ENCODE assay signal across 11 cellular contexts in the genomic region with DNA sequence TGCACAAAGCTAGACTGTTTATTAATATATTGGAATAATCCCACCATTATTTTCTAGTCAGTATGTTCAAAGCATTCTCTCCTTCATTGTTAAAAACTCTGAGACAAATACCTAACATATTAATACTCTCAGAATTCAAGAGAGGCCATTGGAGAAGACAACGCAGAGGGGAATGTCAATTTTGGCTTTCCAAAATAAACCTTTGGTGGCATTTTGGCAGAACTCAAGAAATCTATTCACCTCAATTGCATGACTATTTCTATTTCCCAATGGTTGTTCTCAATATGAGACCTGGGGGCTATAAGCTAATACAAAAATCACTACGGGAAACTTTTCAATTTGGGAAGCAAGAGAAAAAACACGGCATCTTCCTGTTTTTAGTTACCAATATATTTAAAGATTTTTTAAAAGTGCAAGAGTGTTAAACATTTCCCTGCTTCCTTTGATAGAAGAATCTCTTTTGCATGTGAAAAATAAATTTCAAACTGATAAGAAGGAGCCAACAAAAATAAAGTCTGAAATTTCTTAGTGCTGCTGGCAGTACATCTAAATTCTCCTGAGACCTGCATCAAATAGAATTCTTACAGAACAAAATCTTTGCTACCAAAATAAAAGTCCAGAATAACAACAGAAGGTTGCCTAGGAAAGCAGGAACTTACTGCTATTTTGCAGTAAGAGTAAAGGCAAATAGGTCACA. TPM values are rescaled to one million over a fixed set of nuclear protein-coding genes. Genes with fewer than 3 reads are reported as not detected.
DNase-seq lines count a peak whose midpoint lies in the region; ATAC-seq, FAIRE-seq and TF ChIP-seq lines count a peak whose summit lies in the region.
"Had no signal": no experiment of that assay in that cellular context is flagged by ENCODE, and none has a peak within 500 bp of the region (broad histone marks: within the 10 kb centered on the region; RNA-seq: fewer than 3 reads in every experiment).

No MANE protein-coding gene starts in this region.

- H3K4me2 ChIP-seq in mammary epithelial cell (ENCODE audit: insufficient read depth, low read depth, low read length): no peak overlapping the region

- FAIRE-seq in GM12892 (lab: Jason Lieb, UNC): no peak

- H3K9ac ChIP-seq in mammary epithelial cell (ENCODE audit: insufficient read depth, low read length): no peak overlapping the region

- intact Hi-C loops in MCF 10A (cut with micrococcal nuclease): no loop called here
- intact Hi-C loops in mammary epithelial cell (cut with micrococcal nuclease): no loop called here
- intact Hi-C loops in aorta (cut with DNase I): no loop called here

- H3K9me3 Mint-ChIP-seq in MCF 10A (ENCODE audit: unreplicated experiment): no peaks in the 10 kb centered on the region

- CTCF ChIA-PET in MCF 10A (lab: Yijun Ruan, JAX) (interaction anchor here (1.1 kb wide), 2 partner anchors 18 to 125 kb away, joined by 3 to 7 read pairs; no protein-coding TSS in a partner anchor), mammary epithelial cell (lab: Charles Lee; ENCODE audit: low non-redundant PET) (no interaction called here)

- TF ChIP-seq CTCF in MCF 10A (IDR thresholded peaks at IDR 0.05; ENCODE audit: unreplicated experiment): no peak
- TF ChIP-seq CTCF in mammary epithelial cell (conservative IDR thresholded peaks at IDR 0.05 in 1 of 2, IDR thresholded peaks at IDR 0.05 in 1 of 2; ENCODE audit: extremely low read depth in 1 of 2, insufficient read depth in 1 of 2, low read depth in 1 of 2, low read length in 2 of 2): no peak
- no peak for TF ChIP-seq CTCF in cardiac fibroblast (IDR thresholded peaks at IDR 0.05; ENCODE audit: low read depth, low read length)

- H3K27ac ChIP-seq in mammary epithelial cell (ENCODE audit: insufficient read depth, low read depth, low read length) (no peak overlapping the region), aorta (ENCODE audit: low read depth in 1 of 2, low read length in 2 of 2) (peak overlapping the region in 1 of 2 donors; percentile 14)

- H4K20me1 ChIP-seq in mammary epithelial cell (ENCODE audit: insufficient read depth, low read length): no peaks in the 10 kb centered on the region

- peaks cover 5% of the 10 kb centered on the region for H3K36me3 ChIP-seq in mammary epithelial cell (ENCODE audit: insufficient read depth, low read length)
- no peaks in the 10 kb centered on the region for H3K36me3 ChIP-seq in aorta (ENCODE audit: control insufficient read depth in 1 of 2, insufficient read depth in 2 of 2, low read length in 1 of 2)

- in situ Hi-C loops in mammary epithelial cell (cut with MboI; ENCODE audit: low sequenced_read_pairs in 2 of 2): no loop called here

- peak; percentile 90 for ATAC-seq in aorta (ENCODE audit: low FRiP score)

- H3K4me1 Mint-ChIP-seq in MCF 10A (ENCODE audit: insufficient read depth, unreplicated experiment): peaks cover 6% of the 10 kb centered on the region

- BruUV-seq in MCF 10A (replicated peaks; lab: Mats Ljungman, UMichigan): no TSS peak
- no TSS peak for BruUV-seq in mammary epithelial cell (replicated peaks; lab: Mats Ljungman, UMichigan)

- H3K4me3 ChIP-seq in mammary epithelial cell (replicated peaks in 1 of 3; ENCODE audit: insufficient read depth in 1 of 3, low read depth in 2 of 3, low read length in 3 of 3) (no peak overlapping the region), cardiac fibroblast (replicated peaks in 1 of 2; ENCODE audit: low read depth in 2 of 2, low read length in 2 of 2) (peak overlapping the region in 1 of 2 donors; percentile 8), aorta (ENCODE audit: low read length in 2 of 2) (peak overlapping the region; percentile 10 to 20)

- no peaks in the 10 kb centered on the region for H3K79me2 ChIP-seq in mammary epithelial cell (ENCODE audit: insufficient read depth, low read length)

- no peak for TF ChIP-seq POLR2A in GM12892 (IDR thresholded peaks at IDR 0.05; ENCODE audit: low read depth, low read length)

- 44% methylated on average over 3 of the region's 3 CpGs for WGBS in mammary epithelial cell (ENCODE audit: low coverage, missing lambda C conversion rate)
- WGBS in aorta, 2 donors: 2 to 6% methylated on average over 3 of the region's 3 CpGs

- no peaks in the 10 kb centered on the region for H3K4me1 ChIP-seq in mammary epithelial cell (ENCODE audit: insufficient read depth, low read length)
- H3K4me1 ChIP-seq in aorta (ENCODE audit: control insufficient read depth in 1 of 2, insufficient read depth in 2 of 2, low read length in 2 of 2): no peaks in the 10 kb centered on the region

- H3K9me3 ChIP-seq in mammary epithelial cell (replicated peaks; ENCODE audit: insufficient read depth, low read length) (no peaks in the 10 kb centered on the region), aorta (ENCODE audit: control insufficient read depth, low read length) (no peaks in the 10 kb centered on the region)

- H3K4me3 Mint-ChIP-seq in MCF 10A (ENCODE audit: unreplicated experiment): no peak overlapping the region

- POLR2A ChIA-PET in MCF 10A (lab: Yijun Ruan, JAX): interaction anchor here (1.2 kb wide), 1 partner anchor 12 kb away, joined by 5 read pairs; no protein-coding TSS in a partner anchor

- H3K27me3 Mint-ChIP-seq in MCF 10A (ENCODE audit: insufficient read depth, unreplicated experiment): no peaks in the 10 kb centered on the region

- H2AFZ ChIP-seq in mammary epithelial cell (ENCODE audit: low read depth, low read length): no peak overlapping the region

- DNase-seq in MCF 10A (ENCODE audit: unreplicated experiment) (peak; percentile 27), mammary epithelial cell (no peak), cardiac fibroblast (ENCODE audit: low read depth in 2 of 2) (peak; percentile 93 to 94), left kidney (ENCODE audit: low read depth, low spot score) (peak; percentile 59), aorta (no peak), GM12892 (ENCODE audit: insufficient read length) (no peak), RKO (ENCODE audit: low spot score) (no peak)
- DNase-seq in activated CD4-positive, alpha-beta T cell treated with anti-CD3 and anti-CD28 coated beads for 4 hours: no peak
- DNase-seq: activated CD4-positive, alpha-beta T cell treated with anti-CD3 and anti-CD28 coated beads, Interleukin-2, amount 50 U/mL, for 4 hours; head of caudate nucleus; NCI-H2081 treated with DMSO at 0.1 percent for 48 hours had no signal

- H3K27ac Mint-ChIP-seq in MCF 10A (ENCODE audit: low read depth, unreplicated experiment): peak overlapping the region; percentile 23

- dilution Hi-C loops in mammary epithelial cell (cut with HindIII; ENCODE audit: low sequenced_read_pairs): no loop called here

- peaks cover 74% of the 10 kb centered on the region for H3K36me3 Mint-ChIP-seq in MCF 10A (ENCODE audit: insufficient read depth, unreplicated experiment)

- H3K27me3 ChIP-seq in mammary epithelial cell (ENCODE audit: insufficient read depth, low read length): no peaks in the 10 kb centered on the region
- H3K27me3 ChIP-seq in aorta (ENCODE audit: control insufficient read depth in 1 of 2, insufficient read depth in 2 of 2, low read length in 1 of 2): no peaks in the 10 kb centered on the region

RNA-seq across cellular contexts. Expression of gene RUSC1, which starts 58.6 kb away (rescaled TPM):
- total RNA-seq in MCF 10A (2022): 18.6 and 19.5 TPM in 2 replicates
- 10 to 100 TPM; 22.5 to 33.8 TPM for total RNA-seq in mammary epithelial cell
- 45.2 TPM for polyA plus RNA-seq in mammary epithelial cell
- 18.2 TPM for polyA minus RNA-seq in mammary epithelial cell
- total RNA-seq in aorta: 10 to 100 TPM; 41.2 to 50.8 TPM
- polyA plus RNA-seq in aorta: 100 to 1,000 TPM in 1 of 2 donors, 10 to 100 TPM in 1; 19.7 to 102 TPM
- polyA plus RNA-seq in GM12892 (2012; ENCODE audit: missing spikeins): 5.9 TPM

Comparison
In these comparisons a context has a peak if more than half of its experiments do, and no peak if none do; other contexts are left out.
1. DNase-seq: peak in MCF 10A (single experiment), cardiac fibroblast (2 of 2) and left kidney (single experiment); none in mammary epithelial cell (single experiment), aorta (0 of 2), GM12892 (single experiment), RKO (single experiment) and activated CD4-positive, alpha-beta T cell treated with anti-CD3 and anti-CD28 coated beads for 4 hours (0 of 2).
2. H3K4me3 ChIP-seq: peak in aorta (2 of 2); none in mammary epithelial cell (0 of 3).